1 cellular context compared by ENCODE assay signal in the genomic region with DNA sequence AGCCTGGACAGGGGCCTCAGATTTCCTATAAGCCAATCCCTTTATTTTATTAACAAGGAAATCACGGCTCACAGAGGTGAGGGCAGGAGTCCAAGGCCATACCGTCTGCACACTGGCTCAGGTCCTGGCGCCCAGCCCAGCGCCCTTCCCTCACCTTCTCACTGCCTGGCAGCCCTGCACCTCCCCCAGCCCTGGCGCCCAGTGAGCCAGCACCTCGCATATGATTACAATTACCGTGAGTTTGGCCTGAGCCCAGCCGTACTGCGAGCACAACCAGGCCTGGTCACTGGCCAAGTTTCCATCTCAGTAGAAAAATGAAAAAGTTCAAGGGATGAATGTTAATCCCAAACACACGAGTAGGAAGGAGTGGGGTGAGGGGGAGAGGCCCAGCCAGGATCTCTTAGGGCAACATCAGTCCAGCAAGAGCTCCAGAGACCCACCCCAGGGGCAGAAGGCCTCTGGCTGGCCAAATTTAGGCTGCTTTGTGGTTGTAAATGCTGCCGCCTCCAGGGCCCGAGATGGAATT.
A peak's percentile ranks its signal among the peaks of the same experiment; 100 is the strongest.
TF ChIP-seq lines count a peak whose summit lies in the region.

No MANE protein-coding gene starts in this region.

TF ChIP-seq in HCT116, 20 proteins besides CTCF, POLR2A, EP300 and RAD21 (continued from another document):
- TF ChIP-seq, protein P1, sequence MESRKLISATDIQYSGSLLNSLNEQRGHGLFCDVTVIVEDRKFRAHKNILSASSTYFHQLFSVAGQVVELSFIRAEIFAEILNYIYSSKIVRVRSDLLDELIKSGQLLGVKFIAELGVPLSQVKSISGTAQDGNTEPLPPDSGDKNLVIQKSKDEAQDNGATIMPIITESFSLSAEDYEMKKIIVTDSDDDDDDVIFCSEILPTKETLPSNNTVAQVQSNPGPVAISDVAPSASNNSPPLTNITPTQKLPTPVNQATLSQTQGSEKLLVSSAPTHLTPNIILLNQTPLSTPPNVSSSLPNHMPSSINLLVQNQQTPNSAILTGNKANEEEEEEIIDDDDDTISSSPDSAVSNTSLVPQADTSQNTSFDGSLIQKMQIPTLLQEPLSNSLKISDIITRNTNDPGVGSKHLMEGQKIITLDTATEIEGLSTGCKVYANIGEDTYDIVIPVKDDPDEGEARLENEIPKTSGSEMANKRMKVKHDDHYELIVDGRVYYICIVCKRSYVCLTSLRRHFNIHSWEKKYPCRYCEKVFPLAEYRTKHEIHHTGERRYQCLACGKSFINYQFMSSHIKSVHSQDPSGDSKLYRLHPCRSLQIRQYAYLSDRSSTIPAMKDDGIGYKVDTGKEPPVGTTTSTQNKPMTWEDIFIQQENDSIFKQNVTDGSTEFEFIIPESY (IDR thresholded peaks at IDR 0.05; ENCODE audit: extremely low read depth, insufficient replicate concordance, low read length): no peak
- TF ChIP-seq EGR1 (IDR thresholded peaks at IDR 0.05; ENCODE audit: low read depth) (no peak), CEBPB (IDR thresholded peaks at IDR 0.05; ENCODE audit: low read depth) (no peak), SRF (IDR thresholded peaks at IDR 0.05; ENCODE audit: low read depth) (no peak), CBX3 (IDR thresholded peaks at IDR 0.05; ENCODE audit: low read depth) (peak; percentile 54; the same call in 1 of the 2 replicates), TCF7L2 (IDR thresholded peaks at IDR 0.05; ENCODE audit: borderline replicate concordance, extremely low read depth, insufficient read depth, insufficient read length) (peak; percentile 82), ELF1 (IDR thresholded peaks at IDR 0.05; ENCODE audit: borderline replicate concordance, low read depth) (no peak), POLR2AphosphoS5 (IDR thresholded peaks at IDR 0.05; ENCODE audit: low read depth, low read length) (peak; percentile 37; the same call in 1 of the 2 replicates), JUND (IDR thresholded peaks at IDR 0.05) (no peak; the same call in 1 of the 2 replicates), SP1 (IDR thresholded peaks at IDR 0.05; ENCODE audit: low read depth) (peak; percentile 59), FOSL1 (IDR thresholded peaks at IDR 0.05; ENCODE audit: low read depth) (no peak)
